In the genomic region with DNA sequence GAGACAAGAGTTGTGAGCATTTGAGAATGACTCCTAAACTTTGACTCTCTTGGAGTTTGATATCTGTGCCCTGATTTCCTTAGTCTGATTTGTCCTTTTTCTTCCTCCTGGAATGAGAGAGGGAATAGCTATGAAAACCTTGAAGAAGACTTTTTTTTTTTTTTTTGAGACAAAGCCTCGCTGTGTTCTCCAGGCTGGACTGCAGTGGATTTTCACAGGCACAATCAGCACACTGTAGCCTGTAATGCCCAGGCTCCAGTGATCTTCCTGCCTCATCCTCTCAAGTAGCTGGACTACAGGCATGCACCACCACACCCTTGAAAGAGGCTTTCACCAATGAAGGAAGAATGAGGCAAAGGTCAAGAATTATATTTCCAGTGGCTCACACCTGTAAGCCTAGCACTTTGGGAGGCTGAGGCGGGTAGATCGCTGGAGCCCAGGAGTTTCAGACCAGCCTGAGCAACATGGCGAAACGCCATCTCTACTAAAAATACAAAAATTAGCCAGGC, we compare ENCODE assay signal across 27 cellular contexts. TPM values are rescaled to one million over a fixed set of nuclear protein-coding genes. Genes with fewer than 3 reads are reported as not detected.
DNase-seq lines count a peak whose midpoint lies in the region; ATAC-seq, FAIRE-seq and TF ChIP-seq lines count a peak whose summit lies in the region.
"Had no signal": no experiment of that assay in that cellular context is flagged by ENCODE, and none has a peak within 500 bp of the region (broad histone marks: within the 10 kb centered on the region; RNA-seq: fewer than 3 reads in every experiment).

No MANE protein-coding gene starts in this region.

- H3K4me1 ChIP-seq in small intestine (ENCODE audit: control insufficient read depth in 2 of 2, insufficient read depth in 1 of 2, low read depth in 1 of 2, low read length in 1 of 2), result no peaks in the 10 kb centered on the region
- no peaks in the 10 kb centered on the region for H3K4me1 ChIP-seq in tibial artery
- H3K4me1 ChIP-seq: A549 had no signal

- H3K9me3 ChIP-seq in small intestine (ENCODE audit: control insufficient read depth, low read depth) (no peaks in the 10 kb centered on the region), tibial artery (no peaks in the 10 kb centered on the region)
- H3K9me3 ChIP-seq: A549 had no signal

- CTCF ChIA-PET in WTC11 (lab: Charles Lee), result no interaction called here

- H3K36me3 ChIP-seq in small intestine (ENCODE audit: control insufficient read depth in 2 of 2, insufficient read depth in 2 of 2, low read length in 2 of 2), result no peaks in the 10 kb centered on the region
- no peaks in the 10 kb centered on the region for H3K36me3 ChIP-seq in tibial artery

- WGBS in small intestine, 3 donors, result 80 to 90% (median 88%) methylated on average over 5 of the region's 5 CpGs

- no peak for ATAC-seq in WTC11
- ATAC-seq in GM21717 (IDR thresholded peaks at IDR 0.05; ENCODE audit: unreplicated experiment), result no peak
- ATAC-seq: A549, GM12878, HCT116, K562 had no signal

- H3K4me1 Mint-ChIP-seq in WTC11, result peaks cover 20% of the 10 kb centered on the region
- H3K4me1 Mint-ChIP-seq: CD4-positive, alpha-beta memory T cell had no signal

- no peaks in the 10 kb centered on the region for H3K27me3 Mint-ChIP-seq in WTC11 (ENCODE audit: low read depth)

- H3K27me3 ChIP-seq in small intestine (ENCODE audit: control insufficient read depth in 2 of 2, insufficient read depth in 2 of 2, low read length in 2 of 2) (no peaks in the 10 kb centered on the region), tibial artery (peaks cover 0 to 3% of the 10 kb centered on the region in 2 donors)

- intact Hi-C loops in tibial artery (cut with DNase I; ENCODE audit: low total_unique reads), result no loop called here

- no peak for TF ChIP-seq CTCF in WTC11 (IDR thresholded peaks at IDR 0.05)
- TF ChIP-seq CTCF in tibial artery (IDR thresholded peaks at IDR 0.05), result no peak

- H3K9me3 Mint-ChIP-seq in WTC11, result peaks cover 12% of the 10 kb centered on the region
- H3K9me3 Mint-ChIP-seq: HFFc6 had no signal

- POLR2A ChIA-PET in WTC11 (lab: Charles Lee), result no interaction called here

- DNase-seq in COLO829 (ENCODE audit: low spot score), result peak; percentile 57
- DNase-seq in WTC11 (ENCODE audit: low spot score), result no peak
- peak; percentile 63 for DNase-seq in foreskin melanocyte
- peak; percentile 40 for DNase-seq in small intestine
- no peak for DNase-seq in NCI-H524 treated with DMSO at 0.1 percent for 48 hours (lab: John Stamatoyannopoulos, UW)
- DNase-seq in tibial artery, result no peak
- DNase-seq: AML-193; CD4-positive, alpha-beta memory T cell; DMS 273 treated with DMSO at 0.1 percent for 48 hours; DMS53; DND-41; EL; GM23248; H7; HFFc6; IMR-90 had no signal

- H3K27ac ChIP-seq in small intestine (ENCODE audit: low read depth in 1 of 2, low read length in 1 of 2), result no peak overlapping the region
- H3K27ac ChIP-seq in tibial artery, result no peak overlapping the region
- H3K27ac ChIP-seq: 22Rv1, A549, C4-2B, GM23248 had no signal

- peaks cover 12% of the 10 kb centered on the region for H3K36me3 Mint-ChIP-seq in WTC11
- H3K36me3 Mint-ChIP-seq: CD4-positive, alpha-beta memory T cell had no signal

- H3K4me3 ChIP-seq in small intestine (ENCODE audit: low read depth in 1 of 2, low read length in 2 of 2), result no peak overlapping the region
- H3K4me3 ChIP-seq in tibial artery, result no peak overlapping the region
- H3K4me3 ChIP-seq: A549, GM12878, GM23248, K562 had no signal

- peak overlapping the region; percentile 76 for H3K27ac Mint-ChIP-seq in WTC11
- H3K27ac Mint-ChIP-seq: CD4-positive, alpha-beta memory T cell; HFFc6 had no signal

- H3K4me3 Mint-ChIP-seq in WTC11, result no peak overlapping the region
- H3K4me3 Mint-ChIP-seq: CD4-positive, alpha-beta memory T cell; HFFc6 had no signal

- no peak for FAIRE-seq in small intestine (lab: Jason Lieb, UNC)
- FAIRE-seq: A549, GM12878, GM19239, HTR-8/SVneo, K562 had no signal

TF ChIP-seq in WTC11, 78 proteins besides CTCF, POLR2A, EP300 and RAD21:
- TF ChIP-seq, protein P1, sequence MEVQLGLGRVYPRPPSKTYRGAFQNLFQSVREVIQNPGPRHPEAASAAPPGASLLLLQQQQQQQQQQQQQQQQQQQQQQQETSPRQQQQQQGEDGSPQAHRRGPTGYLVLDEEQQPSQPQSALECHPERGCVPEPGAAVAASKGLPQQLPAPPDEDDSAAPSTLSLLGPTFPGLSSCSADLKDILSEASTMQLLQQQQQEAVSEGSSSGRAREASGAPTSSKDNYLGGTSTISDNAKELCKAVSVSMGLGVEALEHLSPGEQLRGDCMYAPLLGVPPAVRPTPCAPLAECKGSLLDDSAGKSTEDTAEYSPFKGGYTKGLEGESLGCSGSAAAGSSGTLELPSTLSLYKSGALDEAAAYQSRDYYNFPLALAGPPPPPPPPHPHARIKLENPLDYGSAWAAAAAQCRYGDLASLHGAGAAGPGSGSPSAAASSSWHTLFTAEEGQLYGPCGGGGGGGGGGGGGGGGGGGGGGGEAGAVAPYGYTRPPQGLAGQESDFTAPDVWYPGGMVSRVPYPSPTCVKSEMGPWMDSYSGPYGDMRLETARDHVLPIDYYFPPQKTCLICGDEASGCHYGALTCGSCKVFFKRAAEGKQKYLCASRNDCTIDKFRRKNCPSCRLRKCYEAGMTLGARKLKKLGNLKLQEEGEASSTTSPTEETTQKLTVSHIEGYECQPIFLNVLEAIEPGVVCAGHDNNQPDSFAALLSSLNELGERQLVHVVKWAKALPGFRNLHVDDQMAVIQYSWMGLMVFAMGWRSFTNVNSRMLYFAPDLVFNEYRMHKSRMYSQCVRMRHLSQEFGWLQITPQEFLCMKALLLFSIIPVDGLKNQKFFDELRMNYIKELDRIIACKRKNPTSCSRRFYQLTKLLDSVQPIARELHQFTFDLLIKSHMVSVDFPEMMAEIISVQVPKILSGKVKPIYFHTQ (CRISPR knock-in tag; IDR thresholded peaks at IDR 0.05), result no peak
- TF ChIP-seq, protein P2, sequence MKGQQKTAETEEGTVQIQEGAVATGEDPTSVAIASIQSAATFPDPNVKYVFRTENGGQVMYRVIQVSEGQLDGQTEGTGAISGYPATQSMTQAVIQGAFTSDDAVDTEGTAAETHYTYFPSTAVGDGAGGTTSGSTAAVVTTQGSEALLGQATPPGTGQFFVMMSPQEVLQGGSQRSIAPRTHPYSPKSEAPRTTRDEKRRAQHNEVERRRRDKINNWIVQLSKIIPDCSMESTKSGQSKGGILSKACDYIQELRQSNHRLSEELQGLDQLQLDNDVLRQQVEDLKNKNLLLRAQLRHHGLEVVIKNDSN (CRISPR knock-in tag; IDR thresholded peaks at IDR 0.05), result no peak
- TF ChIP-seq ELF4 (CRISPR knock-in tag; IDR thresholded peaks at IDR 0.05; ENCODE audit: low read depth) (no peak), GRHL2 (CRISPR knock-in tag; IDR thresholded peaks at IDR 0.05; ENCODE audit: insufficient replicate concordance, severe bottlenecking) (no peak), NR1H2 (CRISPR knock-in tag; IDR thresholded peaks at IDR 0.05) (no peak), ATF1 (CRISPR knock-in tag; IDR thresholded peaks at IDR 0.05) (no peak), MXD4 (CRISPR knock-in tag; IDR thresholded peaks at IDR 0.05; ENCODE audit: borderline replicate concordance) (no peak)

RNA-seq across cellular contexts. Expression of gene ARGFX, which starts 10.3 kb away (rescaled TPM):
- total RNA-seq in WTC11 (2021), result not detected in 3 replicates
- polyA plus RNA-seq in small intestine, result not detected
- total RNA-seq: CD4-positive, alpha-beta memory T cell; G401; GM12878; GM23248; H7; HFFc6; IMR-90; K562 had no signal
- polyA plus RNA-seq: A549; BJ; CD4-positive, alpha-beta memory T cell; GM12878; GM23248; IMR-90; K562 had no signal

RNA-seq across cellular contexts. Expression of gene POLQ, which starts 11.7 kb away (rescaled TPM):
- 14.9 to 16.8 TPM (median 16.2 TPM) in 3 replicates for total RNA-seq in WTC11 (2021)
- polyA plus RNA-seq in small intestine, result 1 to 10 TPM in 1 of 3 donors, under 1 TPM in 1, not detected in 1; 0.22 to 1.8 TPM

RNA-seq across cellular contexts. Expression of gene FBXO40, which starts 35.7 kb away (rescaled TPM):
- 0.04 to 0.09 TPM (median 0.07 TPM) in 3 replicates for total RNA-seq in WTC11 (2021)
- polyA plus RNA-seq in small intestine, result not detected
- total RNA-seq: CD4-positive, alpha-beta memory T cell; G401; GM12878; GM23248; HFFc6; IMR-90 had no signal
- polyA plus RNA-seq: A549, BJ, GM23248, IMR-90 had no signal

Comparison
In these comparisons a context has a peak if more than half of its experiments do, and no peak if none do; other contexts are left out.
1. DNase-seq: peak in COLO829 (single experiment), foreskin melanocyte (single experiment) and small intestine (single experiment); none in WTC11 (single experiment), NCI-H524 treated with DMSO at 0.1 percent for 48 hours (single experiment) and tibial artery (0 of 2).